8 cellular contexts compared by ENCODE assay signal in genomic region chr14:68232643-68233055, GRCh38.
A peak's percentile ranks its signal among the peaks of the same experiment; 100 is the strongest.
DNase-seq lines count a peak whose midpoint lies in the region; ATAC-seq and TF ChIP-seq lines count a peak whose summit lies in the region.

No MANE protein-coding gene starts in this region.

- H3K27ac Mint-ChIP-seq in natural killer cell treated with Interleukin-12 subunit alpha and Interleukin-12 subunit beta and Interleukin-15 and Interleukin-18, amount 100 ng/mL, for 72 hours, result no peak overlapping the region
- H3K27ac Mint-ChIP-seq in natural killer cell, result no peak overlapping the region

- peak; percentile 80 for DNase-seq in natural killer cell treated with Interleukin-12 subunit alpha and Interleukin-12 subunit beta and Interleukin-15 and Interleukin-18, amount 100 ng/mL, for 72 hours (ENCODE audit: low spot score)
- DNase-seq in natural killer cell (no peak), RWPE1 (ENCODE audit: low spot score) (peak; percentile 84), fibroblast of mammary gland (ENCODE audit: low read depth) (peak; percentile 99), renal cortical epithelial cell (ENCODE audit: low read depth) (peak; percentile 100), NCI-H1048 (lab: John Stamatoyannopoulos, UW) (no peak)
- no peak for DNase-seq in effector memory CD4-positive, alpha-beta T cell

- H3K9me3 Mint-ChIP-seq in natural killer cell treated with Interleukin-12 subunit alpha and Interleukin-12 subunit beta and Interleukin-15 and Interleukin-18, amount 100 ng/mL, for 72 hours, result no peaks in the 10 kb centered on the region
- H3K9me3 Mint-ChIP-seq in natural killer cell, result no peaks in the 10 kb centered on the region

- no peaks in the 10 kb centered on the region for H3K27me3 Mint-ChIP-seq in natural killer cell treated with Interleukin-12 subunit alpha and Interleukin-12 subunit beta and Interleukin-15 and Interleukin-18, amount 100 ng/mL, for 72 hours
- H3K27me3 Mint-ChIP-seq in natural killer cell (ENCODE audit: low read depth in 2 of 2), result no peaks in the 10 kb centered on the region

- no peaks in the 10 kb centered on the region for H3K36me3 ChIP-seq in effector memory CD4-positive, alpha-beta T cell (ENCODE audit: control insufficient read depth, insufficient read depth, low read length)

- CTCF ChIA-PET in RWPE1 (lab: Yijun Ruan, JAX), result no interaction called here

- intact Hi-C loops in natural killer cell (cut with micrococcal nuclease), result no loop called here

- POLR2A ChIA-PET in RWPE1 (lab: Yijun Ruan, JAX; ENCODE audit: low non-redundant PET), result interaction anchor here (0.7 kb wide), 1 partner anchor 397 kb away, joined by 3 read pairs; no protein-coding TSS in a partner anchor

- H3K36me3 Mint-ChIP-seq in natural killer cell treated with Interleukin-12 subunit alpha and Interleukin-12 subunit beta and Interleukin-15 and Interleukin-18, amount 100 ng/mL, for 72 hours, result no peaks in the 10 kb centered on the region
- no peaks in the 10 kb centered on the region for H3K36me3 Mint-ChIP-seq in natural killer cell

- no peak for TF ChIP-seq CTCF in natural killer cell (IDR thresholded peaks at IDR 0.05)
- TF ChIP-seq CTCF in RWPE1 (conservative IDR thresholded peaks at IDR 0.05; ENCODE audit: low read depth), result no peak
- TF ChIP-seq CTCF in fibroblast of mammary gland (conservative IDR thresholded peaks at IDR 0.05; ENCODE audit: control insufficient read depth, insufficient read depth, low read depth, low read length), result no peak

- H3K4me1 ChIP-seq in effector memory CD4-positive, alpha-beta T cell (ENCODE audit: control insufficient read depth, insufficient read depth, low read length, poor library complexity, severe bottlenecking), result no peaks in the 10 kb centered on the region

- H3K4me1 Mint-ChIP-seq in natural killer cell treated with Interleukin-12 subunit alpha and Interleukin-12 subunit beta and Interleukin-15 and Interleukin-18, amount 100 ng/mL, for 72 hours (ENCODE audit: low read depth in 2 of 2), result no peaks in the 10 kb centered on the region
- no peaks in the 10 kb centered on the region for H3K4me1 Mint-ChIP-seq in natural killer cell

- no peak overlapping the region for H3K4me3 ChIP-seq in fibroblast of mammary gland (ENCODE audit: control insufficient read depth, low read depth, low read length)
- no peak overlapping the region for H3K4me3 ChIP-seq in effector memory CD4-positive, alpha-beta T cell (ENCODE audit: insufficient read depth, low read depth, low read length, poor library complexity, severe bottlenecking)

- no peak overlapping the region for H3K4me3 Mint-ChIP-seq in natural killer cell treated with Interleukin-12 subunit alpha and Interleukin-12 subunit beta and Interleukin-15 and Interleukin-18, amount 100 ng/mL, for 72 hours
- no peak overlapping the region for H3K4me3 Mint-ChIP-seq in natural killer cell

- no peaks in the 10 kb centered on the region for H3K9me3 ChIP-seq in effector memory CD4-positive, alpha-beta T cell (ENCODE audit: control insufficient read depth, low read length)

- H3K27ac ChIP-seq in RWPE1, result no peak overlapping the region; the same call in 1 of the 2 replicates
- H3K27ac ChIP-seq in effector memory CD4-positive, alpha-beta T cell (ENCODE audit: insufficient read depth, low read length, poor library complexity, severe bottlenecking), result no peak overlapping the region

- H3K27me3 ChIP-seq in effector memory CD4-positive, alpha-beta T cell (replicated peaks; ENCODE audit: control insufficient read depth, insufficient read depth, low read length, poor library complexity, severe bottlenecking), result no peaks in the 10 kb centered on the region

- ATAC-seq in natural killer cell treated with Interleukin-12 subunit alpha and Interleukin-12 subunit beta and Interleukin-15 and Interleukin-18, amount 100 ng/mL, for 72 hours, result peak; percentile 92 to 95
- ATAC-seq in natural killer cell (no peak), HG02938 (IDR thresholded peaks at IDR 0.05; ENCODE audit: unreplicated experiment) (peak; percentile 85)

Comparison
In these comparisons a context has a peak if more than half of its experiments do, and no peak if none do; other contexts are left out.
1. ATAC-seq: peak in natural killer cell treated with Interleukin-12 subunit alpha and Interleukin-12 subunit beta and Interleukin-15 and Interleukin-18, amount 100 ng/mL, for 72 hours (2 of 2) and HG02938 (single experiment); none in natural killer cell (0 of 3).
2. DNase-seq: peak in natural killer cell treated with Interleukin-12 subunit alpha and Interleukin-12 subunit beta and Interleukin-15 and Interleukin-18, amount 100 ng/mL, for 72 hours (single experiment), RWPE1 (single experiment), fibroblast of mammary gland (single experiment) and renal cortical epithelial cell (single experiment); none in natural killer cell (single experiment), NCI-H1048 (single experiment) and effector memory CD4-positive, alpha-beta T cell (0 of 3).